Comparison of ENCODE assay signal across 1 cellular context in genomic region chr21:38809170-38809878, GRCh38.
TF ChIP-seq lines count a peak whose summit lies in the region.

No MANE protein-coding gene starts in this region.

TF ChIP-seq in SK-N-SH, 30 proteins besides CTCF, POLR2A, EP300 and RAD21 (continued from another document):
- no peak for TF ChIP-seq REST (IDR thresholded peaks at IDR 0.05; ENCODE audit: low read depth, low read length)
- TF ChIP-seq SMC3 (IDR thresholded peaks at IDR 0.05; ENCODE audit: low read depth, low read length), result no peak
- no peak for TF ChIP-seq MEF2A (IDR thresholded peaks at IDR 0.05; ENCODE audit: borderline replicate concordance, low read depth)
- TF ChIP-seq FOXM1 (IDR thresholded peaks at IDR 0.05; ENCODE audit: low read depth), result no peak
